Comparison of ENCODE assay signal across 13 cellular contexts in genomic region chr3:196948442-196949365, GRCh38. TPM values are rescaled to one million over a fixed set of nuclear protein-coding genes. Genes with fewer than 3 reads are reported as not detected.
DNase-seq lines count a peak whose midpoint lies in the region; ATAC-seq, FAIRE-seq and TF ChIP-seq lines count a peak whose summit lies in the region.
"Had no signal": no experiment of that assay in that cellular context is flagged by ENCODE, and none has a peak within 500 bp of the region (broad histone marks: within the 10 kb centered on the region; RNA-seq: fewer than 3 reads in every experiment).

No MANE protein-coding gene starts in this region.

- H3K36me3 ChIP-seq in IMR-90 (ENCODE audit: control insufficient read depth, insufficient read depth, low read length) (peaks cover 3% of the 10 kb centered on the region; the same call in 1 of the 2 replicates), mesendoderm (ENCODE audit: control insufficient read depth, insufficient read depth, low read length) (no peaks in the 10 kb centered on the region), small intestine (ENCODE audit: control insufficient read depth in 2 of 2, insufficient read depth in 2 of 2, low read length in 2 of 2) (no peaks in the 10 kb centered on the region)

- DNase-seq in DMS53 (lab: John Stamatoyannopoulos, UW) (peak; percentile 69), IMR-90 (no peak), astrocyte of the spinal cord (ENCODE audit: low read depth, low spot score) (no peak), mesendoderm (peak; percentile 69), medulla oblongata (ENCODE audit: extremely low spot score) (no peak), small intestine (no peak)
- DNase-seq: activated naive CD8-positive, alpha-beta T cell treated with anti-CD3 and anti-CD28 coated beads, Interleukin-2, amount 10 ng/mL, durations not matched to agents 7 days and 5 days; HFFc6; NCI-H187 treated with DMSO at 0.1 percent for 48 hours; posterior cingulate gyrus; SHP77 had no signal

- peaks cover under 1% of the 10 kb centered on the region; the same call in 1 of the 2 replicates for H4K20me1 ChIP-seq in IMR-90 (ENCODE audit: insufficient read depth, low read length)

- H3K14ac ChIP-seq in IMR-90 (replicated peaks; ENCODE audit: low read depth, low read length) = no peak overlapping the region

- no peak overlapping the region for H2BK120ac ChIP-seq in IMR-90 (ENCODE audit: low read depth, low read length)
- no peak overlapping the region for H2BK120ac ChIP-seq in mesendoderm (ENCODE audit: low read depth, low read length)

- H3K4ac ChIP-seq in IMR-90 (ENCODE audit: low read depth, low read length) (no peak overlapping the region), mesendoderm (ENCODE audit: low read depth, low read length) (no peak overlapping the region)

- no peak overlapping the region for H2AK9ac ChIP-seq in IMR-90 (replicated peaks; ENCODE audit: low read depth, low read length, poor library complexity)

- TF ChIP-seq POLR2A in IMR-90 (IDR thresholded peaks at IDR 0.05; ENCODE audit: low read depth, low read length) = no peak

- TF ChIP-seq RAD21 in IMR-90 (IDR thresholded peaks at IDR 0.05; ENCODE audit: low read length) = 0 out of 2 replicates have a peak, but pooled peaks have one; percentile 10

- H3K9ac ChIP-seq in IMR-90 (ENCODE audit: low read depth, low read length) = no peak overlapping the region
- no peak overlapping the region for H3K9ac ChIP-seq in mesendoderm (ENCODE audit: low read length)

- ATAC-seq in IMR-90 (ENCODE audit: low read depth) (peak; percentile 71), HG03175 (IDR thresholded peaks at IDR 0.05; ENCODE audit: unreplicated experiment) (no peak), GM21360 (IDR thresholded peaks at IDR 0.05; ENCODE audit: unreplicated experiment) (no peak)

- H3K79me2 ChIP-seq in mesendoderm (ENCODE audit: control insufficient read depth, insufficient read depth, low read length) = peaks cover 1% of the 10 kb centered on the region

- intact Hi-C loops in IMR-90 (cut with micrococcal nuclease) = loop anchor here (10.0 kb wide), 1 partner anchor 344 kb away; no protein-coding TSS in a partner anchor

- H4K5ac ChIP-seq in IMR-90 (ENCODE audit: low read depth, low read length) (no peak overlapping the region), mesendoderm (ENCODE audit: low read length) (no peak overlapping the region)

- H3K4me3 ChIP-seq in IMR-90 (ENCODE audit: insufficient read depth, low read depth, low read length) (no peak overlapping the region), astrocyte of the spinal cord (ENCODE audit: low read depth, low read length) (no peak overlapping the region), mesendoderm (ENCODE audit: low read length) (no peak overlapping the region), small intestine (ENCODE audit: low read depth in 1 of 2, low read length in 2 of 2) (no peak overlapping the region)

- TF ChIP-seq CTCF in IMR-90 (conservative IDR thresholded peaks at IDR 0.05; ENCODE audit: low read depth, low read length) = 0 out of 2 replicates have a peak, but pooled peaks have one; percentile 6
- TF ChIP-seq CTCF in astrocyte of the spinal cord (IDR thresholded peaks at IDR 0.05; ENCODE audit: low read depth, low read length) = peak; percentile 32

- no peak overlapping the region for H2AK5ac ChIP-seq in IMR-90 (ENCODE audit: low read depth, low read length)
- no peak overlapping the region for H2AK5ac ChIP-seq in mesendoderm (ENCODE audit: low read length)

- no peak for FAIRE-seq in small intestine (lab: Jason Lieb, UNC)

- H3K9me3 ChIP-seq in IMR-90 (ENCODE audit: control insufficient read depth, insufficient read depth, low read length) = no peaks in the 10 kb centered on the region
- H3K9me3 ChIP-seq in small intestine (ENCODE audit: control insufficient read depth, low read depth) = no peaks in the 10 kb centered on the region

- no TSS peak for BruUV-seq in IMR-90 (replicated peaks; lab: Mats Ljungman, UMichigan)

- dilution Hi-C loops in IMR-90 (cut with HindIII; ENCODE audit: low sequenced_read_pairs, unreplicated experiment) = no loop called here

- H3K4me1 ChIP-seq in IMR-90 (ENCODE audit: control insufficient read depth, insufficient read depth, low read length) (no peaks in the 10 kb centered on the region; the same call in 1 of the 2 replicates), mesendoderm (ENCODE audit: control insufficient read depth, low read depth, low read length) (no peaks in the 10 kb centered on the region), small intestine (ENCODE audit: control insufficient read depth in 2 of 2, insufficient read depth in 1 of 2, low read depth in 1 of 2, low read length in 1 of 2) (no peaks in the 10 kb centered on the region)

- peaks cover 0 to 4% of the 10 kb centered on the region in 2 experiments; a peak in 2 of 4 replicates for H3K79me1 ChIP-seq in IMR-90 (ENCODE audit: low read depth in 1 of 2, low read length in 2 of 2)
- peaks cover under 1% of the 10 kb centered on the region for H3K79me1 ChIP-seq in mesendoderm (ENCODE audit: low read length)

- WGBS in IMR-90 (ENCODE audit: extremely low coverage in 2 of 2, insufficient read length in 1 of 2), 2 experiments = no CpG with 5 or more reads among the region's 24 CpGs
- no CpG with 5 or more reads among the region's 24 CpGs for WGBS in mesendoderm (ENCODE audit: extremely low coverage, insufficient coverage, low lambda C conversion rate)
- WGBS in small intestine, 3 donors = 58 to 67% (median 61%) methylated on average over 24 of the region's 24 CpGs

- H2BK5ac ChIP-seq in IMR-90 (ENCODE audit: low read depth, low read length, poor library complexity, severe bottlenecking) (no peak overlapping the region), mesendoderm (ENCODE audit: low read length) (no peak overlapping the region)

- in situ Hi-C loops in IMR-90 (cut with MboI; ENCODE audit: low sequenced_read_pairs) = no loop called here
- in situ Hi-C loops in astrocyte of the spinal cord (cut with HindIII; ENCODE audit: low sequenced_read_pairs) = no loop called here

- POLR2A ChIA-PET in IMR-90 (lab: Charles Lee; ENCODE audit: unreplicated experiment) = no interaction called here

- H2BK15ac ChIP-seq in IMR-90 (ENCODE audit: low read depth, low read length) (no peak overlapping the region), mesendoderm (replicated peaks; ENCODE audit: low read depth) (no peak overlapping the region)

- H3K23ac ChIP-seq in IMR-90 (ENCODE audit: low read depth, low read length) (no peak overlapping the region), mesendoderm (ENCODE audit: low read length) (no peak overlapping the region)

- no peak overlapping the region for H3K27ac ChIP-seq in IMR-90 (ENCODE audit: insufficient read depth, low read length)
- H3K27ac ChIP-seq in mesendoderm (ENCODE audit: low read depth, low read length) = no peak overlapping the region
- H3K27ac ChIP-seq in small intestine (ENCODE audit: low read depth in 1 of 2, low read length in 1 of 2) = no peak overlapping the region

- peak overlapping the region; percentile 51 for H2AFZ ChIP-seq in IMR-90 (replicated peaks; ENCODE audit: low read length, poor library complexity)

- 0 out of 4 replicates have a peak overlapping the region, but pooled peaks of 1 of the 2 experiments have one; percentile 2 for H4K8ac ChIP-seq in IMR-90 (ENCODE audit: low read depth in 2 of 2, low read length in 2 of 2)
- no peak overlapping the region for H4K8ac ChIP-seq in mesendoderm (ENCODE audit: low read depth, low read length)

- CTCF ChIA-PET in IMR-90 (lab: Yijun Ruan, JAX) = no interaction called here

- H3K4me2 ChIP-seq in IMR-90 (ENCODE audit: low read depth, low read length) (peak overlapping the region; percentile 39; the same call in 1 of the 2 replicates), mesendoderm (ENCODE audit: low read length) (no peak overlapping the region)

- peaks cover 20% of the 10 kb centered on the region for H3K27me3 ChIP-seq in IMR-90 (ENCODE audit: control insufficient read depth, insufficient read depth, low read length)
- no peaks in the 10 kb centered on the region for H3K27me3 ChIP-seq in mesendoderm (ENCODE audit: insufficient read depth, low read length, poor library complexity)
- H3K27me3 ChIP-seq in small intestine (ENCODE audit: control insufficient read depth in 2 of 2, insufficient read depth in 2 of 2, low read length in 2 of 2) = no peaks in the 10 kb centered on the region

- no peak overlapping the region for H2BK20ac ChIP-seq in IMR-90 (ENCODE audit: low read depth, low read length)

- H3K56ac ChIP-seq in IMR-90 (ENCODE audit: extremely low read depth, insufficient read depth, low read length) (no peak overlapping the region), mesendoderm (ENCODE audit: low read length) (peak overlapping the region; percentile 42)

- H3K18ac ChIP-seq in IMR-90 (ENCODE audit: low read depth, low read length) (no peak overlapping the region), mesendoderm (ENCODE audit: low read length) (no peak overlapping the region)

- no peak overlapping the region for H4K91ac ChIP-seq in IMR-90 (ENCODE audit: insufficient read depth, low read depth, low read length)

- no peaks in the 10 kb centered on the region for H3K9me1 ChIP-seq in IMR-90 (ENCODE audit: insufficient read depth, low read length)

TF ChIP-seq in IMR-90, 13 proteins besides CTCF, POLR2A, EP300 and RAD21 (continues in another document):
- TF ChIP-seq CEBPB (IDR thresholded peaks at IDR 0.05; ENCODE audit: low read depth, low read length) = no peak
- no peak for TF ChIP-seq NFE2L2 (IDR thresholded peaks at IDR 0.05; ENCODE audit: low read depth, low read length)
- TF ChIP-seq MAFK (IDR thresholded peaks at IDR 0.05; ENCODE audit: low read depth, low read length) = no peak
- no peak for TF ChIP-seq RFX5 (IDR thresholded peaks at IDR 0.05; ENCODE audit: low read depth, low read length)
- TF ChIP-seq FOS (IDR thresholded peaks at IDR 0.05; ENCODE audit: low read depth, low read length) = no peak
- TF ChIP-seq MAZ (IDR thresholded peaks at IDR 0.05; ENCODE audit: borderline replicate concordance, low read depth, low read length) = no peak
- no peak for TF ChIP-seq SMC3 (IDR thresholded peaks at IDR 0.05; ENCODE audit: low read depth, low read length)

RNA-seq across cellular contexts. Expression of gene NCBP2, which starts 6.4 kb away (rescaled TPM):
- total RNA-seq in IMR-90 (2012; rRNA removed) = 42.8 and 71.4 TPM in 2 replicates
- polyA plus RNA-seq in IMR-90 (2012; rRNA removed) (69.7 and 73.6 TPM in 2 replicates), small intestine (10 to 100 TPM; 28.6 to 45.3 (median 30.9) TPM)
- 18.8 and 26.7 TPM in 2 replicates for polyA plus RNA-seq in IMR-90 (2012; cell fraction: cytosol; rRNA removed)
- polyA plus RNA-seq in IMR-90 (2012; cell fraction: nucleus; rRNA removed; ENCODE audit: low replicate concordance) = 13.1 and 47.9 TPM in 2 replicates
- polyA plus RNA-seq in mesendoderm (2013, experiment 1 of 2) = 66.1 TPM
- polyA plus RNA-seq in mesendoderm (2013, experiment 2 of 2) = 65.5 TPM

RNA-seq across cellular contexts. Expression of gene PIGZ, which starts 19.9 kb away (rescaled TPM):
- total RNA-seq in IMR-90 (2012; rRNA removed) = under 0.01 and 0.18 TPM in 2 replicates
- polyA plus RNA-seq in IMR-90 (2012; rRNA removed) (0.73 and 0.86 TPM in 2 replicates), small intestine (1 to 10 TPM; 1.1 to 3.6 (median 2.3) TPM)
- 0.34 and 1.1 TPM in 2 replicates for polyA plus RNA-seq in IMR-90 (2012; cell fraction: cytosol; rRNA removed)
- polyA plus RNA-seq in IMR-90 (2012; cell fraction: nucleus; rRNA removed; ENCODE audit: low replicate concordance) = 2.6 and 3.5 TPM in 2 replicates
- polyA plus RNA-seq in mesendoderm (2013, experiment 1 of 2) = 0.03 TPM
- 0.01 TPM for polyA plus RNA-seq in mesendoderm (2013, experiment 2 of 2)

Comparison
In these comparisons a context has a peak if more than half of its experiments do, and no peak if none do; other contexts are left out.
1. DNase-seq: peak in DMS53 (single experiment) and mesendoderm (single experiment); none in IMR-90 (single experiment), astrocyte of the spinal cord (single experiment), medulla oblongata (single experiment) and small intestine (single experiment).